ENCODE assay signal across 8 cellular contexts in the genomic region with DNA sequence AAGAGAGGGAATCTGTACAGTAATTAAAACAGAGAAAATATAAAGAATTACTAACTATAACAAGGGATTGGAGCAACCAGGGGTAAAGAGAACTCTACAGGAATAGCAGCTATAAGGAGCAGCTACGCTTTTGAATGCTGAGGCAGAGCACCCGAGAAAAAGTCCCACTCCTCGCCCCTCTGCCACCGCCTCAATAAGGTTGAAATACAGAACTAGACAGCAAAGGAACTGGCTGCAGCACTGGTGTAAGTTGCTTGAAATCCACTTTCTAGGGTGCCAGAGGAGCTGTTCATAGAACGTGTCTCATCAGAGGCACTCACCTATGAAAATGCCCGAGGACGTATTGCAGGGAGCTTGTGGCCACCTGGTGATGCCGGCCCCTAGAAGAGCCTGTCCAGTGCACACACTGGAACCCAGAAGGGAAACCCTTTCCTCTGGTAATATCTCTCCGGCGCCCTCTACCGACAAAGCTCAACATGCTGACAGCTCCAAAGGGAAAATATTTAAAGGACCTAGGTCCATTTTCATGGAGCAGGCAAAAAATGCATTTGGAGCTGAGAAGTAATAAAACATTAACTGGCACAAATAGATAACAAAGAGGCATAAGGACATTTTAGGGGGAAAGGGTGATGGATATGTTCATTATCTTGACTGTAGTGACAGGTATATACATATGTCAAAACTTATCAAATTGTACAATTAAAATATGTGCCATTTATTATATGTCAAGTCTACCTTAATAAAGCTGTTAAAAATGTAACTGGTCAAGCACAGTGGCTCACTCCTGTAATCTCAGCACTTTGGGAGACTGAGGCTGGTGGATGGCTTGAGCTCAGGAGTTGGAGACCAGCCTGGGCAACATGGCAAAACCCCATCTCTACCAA.
A peak's percentile ranks its signal among the peaks of the same experiment; 100 is the strongest.
DNase-seq lines count a peak whose midpoint lies in the region; ATAC-seq, FAIRE-seq and TF ChIP-seq lines count a peak whose summit lies in the region.

No MANE protein-coding gene starts in this region.

- H3K27ac Mint-ChIP-seq in MCF 10A (ENCODE audit: low read depth, unreplicated experiment), result no peak overlapping the region
- no peak overlapping the region for H3K27ac Mint-ChIP-seq in activated CD4-positive, alpha-beta memory T cell treated with anti-CD3 and anti-CD28 coated beads for 36 hours

- POLR2A ChIA-PET in MCF 10A (lab: Yijun Ruan, JAX), result interaction anchor here (1.1 kb wide), 1 partner anchor 128 kb away, joined by 3 read pairs; no protein-coding TSS in a partner anchor
- POLR2A ChIA-PET in activated CD4-positive, alpha-beta memory T cell treated with anti-CD3 and anti-CD28 coated beads for 36 hours (lab: Charles Lee), result no interaction called here

- no peak for TF ChIP-seq POLR2A in breast epithelium (IDR thresholded peaks at IDR 0.05)

- H3K4me1 ChIP-seq in breast epithelium (no peaks in the 10 kb centered on the region), foreskin keratinocyte (no peaks in the 10 kb centered on the region), pancreas (no peaks in the 10 kb centered on the region)

- H3K27me3 ChIP-seq in breast epithelium, result no peaks in the 10 kb centered on the region
- no peaks in the 10 kb centered on the region for H3K27me3 ChIP-seq in foreskin keratinocyte
- H3K27me3 ChIP-seq in pancreas, result no peaks in the 10 kb centered on the region

- H3K36me3 ChIP-seq in breast epithelium (no peaks in the 10 kb centered on the region), pancreas (no peaks in the 10 kb centered on the region)

- WGBS in pancreas, 2 donors, result 42 to 48% methylated on average over 11 of the region's 11 CpGs

- BruUV-seq in MCF 10A (replicated peaks; lab: Mats Ljungman, UMichigan), result no TSS peak

- intact Hi-C loops in MCF 10A (cut with micrococcal nuclease) (loop anchor here (1.0 to 2.0 kb wide), 2 partner anchors 113 to 196 kb away; no protein-coding TSS in a partner anchor), breast epithelium (cut with DNase I; ENCODE audit: low total_unique reads) (no loop called here), pancreas (cut with DNase I) (loop anchor here in 1 of 3 donors (10.0 kb wide), 1 partner anchor 186 kb away; no protein-coding TSS in a partner anchor)
- intact Hi-C loops in activated CD4-positive, alpha-beta memory T cell treated with anti-CD3 and anti-CD28 coated beads for 36 hours (cut with micrococcal nuclease), result loop anchor here (1.0 kb wide), 1 partner anchor 113 kb away; no protein-coding TSS in a partner anchor

- CTCF ChIA-PET in MCF 10A (lab: Yijun Ruan, JAX), result interaction anchor here (0.6 to 5.1 kb wide), 54 partner anchors 8 to 1815 kb away, joined by 3 to 116 read pairs (median 4); no protein-coding TSS in a partner anchor
- CTCF ChIA-PET in activated CD4-positive, alpha-beta memory T cell treated with anti-CD3 and anti-CD28 coated beads for 36 hours (lab: Charles Lee), result interaction anchor here (0.7 to 4.2 kb wide), 10 partner anchors 10 to 196 kb away, joined by 3 to 30 read pairs (median 3); no protein-coding TSS in a partner anchor

- peak; percentile 75 for TF ChIP-seq CTCF in MCF 10A (IDR thresholded peaks at IDR 0.05; ENCODE audit: unreplicated experiment)
- no peak for TF ChIP-seq CTCF in breast epithelium (IDR thresholded peaks at IDR 0.05)
- TF ChIP-seq CTCF in foreskin keratinocyte (conservative IDR thresholded peaks at IDR 0.05), result peak; percentile 81
- peak in 2 of 4 donors; percentile 16 to 33 for TF ChIP-seq CTCF in pancreas (IDR thresholded peaks at IDR 0.05)

- H3K27ac ChIP-seq in breast epithelium, result no peak overlapping the region
- H3K27ac ChIP-seq in foreskin keratinocyte, result no peak overlapping the region
- H3K27ac ChIP-seq in pancreas, result no peak overlapping the region

- H3K4me3 ChIP-seq in breast epithelium (no peak overlapping the region), pancreas (no peak overlapping the region)

- no peak overlapping the region for H3K4me3 Mint-ChIP-seq in MCF 10A (ENCODE audit: unreplicated experiment)
- H3K4me3 Mint-ChIP-seq in activated CD4-positive, alpha-beta memory T cell treated with anti-CD3 and anti-CD28 coated beads for 36 hours, result no peak overlapping the region

- H3K36me3 Mint-ChIP-seq in MCF 10A (ENCODE audit: insufficient read depth, unreplicated experiment), result no peaks in the 10 kb centered on the region
- H3K36me3 Mint-ChIP-seq in activated CD4-positive, alpha-beta memory T cell treated with anti-CD3 and anti-CD28 coated beads for 36 hours, result no peaks in the 10 kb centered on the region

- H3K4me1 Mint-ChIP-seq in MCF 10A (ENCODE audit: insufficient read depth, unreplicated experiment), result no peaks in the 10 kb centered on the region
- H3K4me1 Mint-ChIP-seq in activated CD4-positive, alpha-beta memory T cell treated with anti-CD3 and anti-CD28 coated beads for 36 hours (ENCODE audit: low read depth), result no peaks in the 10 kb centered on the region

- FAIRE-seq in pancreas (lab: Jason Lieb, UNC), result no peak

- DNase-seq in MCF 10A (ENCODE audit: unreplicated experiment) (peak; percentile 81), breast epithelium (ENCODE audit: low spot score in 2 of 2) (no peak), NCI-H2107 (lab: John Stamatoyannopoulos, UW) (peak; percentile 16), foreskin keratinocyte (peak; percentile 14 to 50), pancreas (peak; percentile 25 to 85 (median 56)), cerebellar nuclear complex (lab: John Stamatoyannopoulos, UW) (no peak)
- DNase-seq in activated CD4-positive, alpha-beta memory T cell treated with anti-CD3 and anti-CD28 coated beads for 36 hours, result peak; percentile 48

- ATAC-seq in HG02588 (IDR thresholded peaks at IDR 0.05; ENCODE audit: unreplicated experiment), result peak; percentile 68
- ATAC-seq in foreskin keratinocyte, result peak; percentile 91
- peak; percentile 56 to 77 (median 70) for ATAC-seq in pancreas

- H3K9me3 ChIP-seq in breast epithelium (no peaks in the 10 kb centered on the region), pancreas (no peaks in the 10 kb centered on the region)

- peaks cover 63% of the 10 kb centered on the region for H3K27me3 Mint-ChIP-seq in MCF 10A (ENCODE audit: insufficient read depth, unreplicated experiment)
- peaks cover 14% of the 10 kb centered on the region for H3K27me3 Mint-ChIP-seq in activated CD4-positive, alpha-beta memory T cell treated with anti-CD3 and anti-CD28 coated beads for 36 hours

- no peaks in the 10 kb centered on the region for H3K9me3 Mint-ChIP-seq in MCF 10A (ENCODE audit: unreplicated experiment)
- H3K9me3 Mint-ChIP-seq in activated CD4-positive, alpha-beta memory T cell treated with anti-CD3 and anti-CD28 coated beads for 36 hours, result no peaks in the 10 kb centered on the region

Comparison
In these comparisons a context has a peak if more than half of its experiments do, and no peak if none do; other contexts are left out.
1. DNase-seq: peak in MCF 10A (single experiment), NCI-H2107 (single experiment), activated CD4-positive, alpha-beta memory T cell treated with anti-CD3 and anti-CD28 coated beads for 36 hours (single experiment), foreskin keratinocyte (2 of 2) and pancreas (6 of 6); none in breast epithelium (0 of 2) and cerebellar nuclear complex (0 of 2).
2. CTCF ChIP-seq: peak in MCF 10A (single experiment) and foreskin keratinocyte (single experiment); none in breast epithelium (0 of 3).
3. Peak in every context shown above with its lines, with median percentiles within 50 percentile points of each other: ATAC-seq.